ENCODE assay signal across 11 cellular contexts in the genomic region with DNA sequence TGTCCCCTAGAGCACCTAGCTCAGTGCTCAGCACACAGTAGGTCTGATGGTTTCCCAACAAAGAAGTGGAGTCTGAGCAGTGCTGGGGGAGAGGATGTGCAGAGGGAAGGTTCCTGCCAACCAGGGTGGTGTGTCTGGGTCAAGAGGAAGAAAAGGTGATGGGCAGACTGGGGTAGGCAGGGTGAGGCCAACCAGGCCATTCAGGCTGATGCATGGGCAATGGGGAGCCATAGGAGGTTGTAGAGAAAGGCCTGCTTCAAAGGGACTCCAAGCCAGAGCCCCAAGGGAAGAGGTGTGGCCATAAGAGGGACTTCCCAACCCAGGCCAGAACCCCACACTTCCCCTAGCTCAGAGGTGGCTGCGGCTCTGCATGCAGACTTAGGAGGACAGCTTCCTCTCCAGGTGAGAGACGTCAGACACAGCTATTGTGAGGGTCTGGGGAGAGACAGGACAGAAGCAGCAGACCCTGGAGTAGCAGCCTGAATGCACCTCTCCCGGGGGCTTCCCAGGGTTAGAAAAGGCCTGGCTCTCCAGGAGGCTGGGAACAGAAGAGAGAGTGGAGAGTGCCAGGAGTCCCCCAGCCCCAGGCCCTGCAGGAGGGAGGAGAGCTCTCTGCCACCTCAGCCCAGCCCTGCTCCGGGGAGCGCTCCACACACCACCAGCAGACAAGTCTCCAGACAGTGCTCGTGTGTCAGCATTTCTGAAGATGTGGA.
DNase-seq lines count a peak whose midpoint lies in the region; ATAC-seq, FAIRE-seq and TF ChIP-seq lines count a peak whose summit lies in the region.
"Had no signal": no experiment of that assay in that cellular context is flagged by ENCODE, and none has a peak within 500 bp of the region (broad histone marks: within the 10 kb centered on the region; RNA-seq: fewer than 3 reads in every experiment).

No MANE protein-coding gene starts in this region.

- H3K27me3 Mint-ChIP-seq in T-helper 17 cell, result peaks cover 25% of the 10 kb centered on the region
- H3K27me3 Mint-ChIP-seq in stimulated activated naive B cell treated with anti-CD40 and anti-IgM and Interleukin-4, amounts not matched to agents 10 μg/mL and 1 μg/mL and 100 μg/mL, for 72 hours, result peaks cover 52% of the 10 kb centered on the region in 2 donors

- CTCF ChIA-PET in HepG2 (lab: Yijun Ruan, JAX; ENCODE audit: low intra/inter-chr PET ratio, low total read pairs), result no interaction called here

- no peaks in the 10 kb centered on the region for H3K36me3 ChIP-seq in HepG2 (replicated peaks in 1 of 2; ENCODE audit: control insufficient read depth in 1 of 2, insufficient read depth in 2 of 2, low read length in 2 of 2)
- H3K36me3 ChIP-seq in right lobe of liver, result no peaks in the 10 kb centered on the region
- no peaks in the 10 kb centered on the region for H3K36me3 ChIP-seq in gastrocnemius medialis
- H3K36me3 ChIP-seq: thoracic aorta had no signal

- H3K4me2 ChIP-seq in HepG2 (ENCODE audit: low read depth, low read length), result no peak overlapping the region

- TF ChIP-seq CTCF in HepG2 (CRISPR knock-in tag; IDR thresholded peaks at IDR 0.05), result no peak
- no peak for TF ChIP-seq CTCF in right lobe of liver (IDR thresholded peaks at IDR 0.05)
- TF ChIP-seq CTCF in gastrocnemius medialis (IDR thresholded peaks at IDR 0.05 in 4 of 5, conservative IDR thresholded peaks at IDR 0.05 in 1 of 5), result no peak

- H3K9ac ChIP-seq in HepG2 (ENCODE audit: insufficient read depth, low read depth, low read length), result no peak overlapping the region

- DNase-seq in HepG2 (ENCODE audit: low spot score), result no peak
- no peak for DNase-seq in right lobe of liver
- no peak for DNase-seq in T-helper 17 cell
- peak; percentile 50 for DNase-seq in stimulated activated naive B cell treated with anti-CD40 and anti-IgM and Interleukin-4, amounts not matched to agents 10 μg/mL and 1 μg/mL and 100 μg/mL, for 72 hours
- DNase-seq in DMS 273 treated with DMSO at 0.1 percent for 48 hours (lab: John Stamatoyannopoulos, UW), result no peak
- DNase-seq in gastrocnemius medialis, result no peak
- DNase-seq in GM12892 (ENCODE audit: insufficient read length), result no peak
- DNase-seq: NCI-H748 treated with DMSO at 0.1 percent for 48 hours had no signal

- H2AFZ ChIP-seq in HepG2 (ENCODE audit: low read length), result no peak overlapping the region

- H3K27ac Mint-ChIP-seq in T-helper 17 cell, result no peak overlapping the region
- peak overlapping the region; percentile 33 for H3K27ac Mint-ChIP-seq in stimulated activated naive B cell treated with anti-CD40 and anti-IgM and Interleukin-4, amounts not matched to agents 10 μg/mL and 1 μg/mL and 100 μg/mL, for 72 hours

- no peak overlapping the region for H3K4me3 Mint-ChIP-seq in T-helper 17 cell
- H3K4me3 Mint-ChIP-seq in stimulated activated naive B cell treated with anti-CD40 and anti-IgM and Interleukin-4, amounts not matched to agents 10 μg/mL and 1 μg/mL and 100 μg/mL, for 72 hours, result no peak overlapping the region

- intact Hi-C loops in HepG2 (cut with micrococcal nuclease; ENCODE audit: unreplicated experiment), result no loop called here
- intact Hi-C loops in right lobe of liver (cut with DNase I), result loop anchor here in 1 of 2 donors (10.0 kb wide), 2 partner anchors 73 to 213 kb away; no protein-coding TSS in a partner anchor
- intact Hi-C loops in gastrocnemius medialis (cut with DNase I; ENCODE audit: low total_unique reads), result no loop called here

- peaks cover 2% of the 10 kb centered on the region for H3K36me3 Mint-ChIP-seq in T-helper 17 cell (ENCODE audit: low read depth)
- no peaks in the 10 kb centered on the region for H3K36me3 Mint-ChIP-seq in stimulated activated naive B cell treated with anti-CD40 and anti-IgM and Interleukin-4, amounts not matched to agents 10 μg/mL and 1 μg/mL and 100 μg/mL, for 72 hours

- peaks cover 4 to 45% of the 10 kb centered on the region in 2 experiments; a peak in 3 of 5 replicates for H3K27me3 ChIP-seq in HepG2 (ENCODE audit: control insufficient read depth in 1 of 2, insufficient read depth in 2 of 2, low read length in 2 of 2)
- H3K27me3 ChIP-seq in right lobe of liver, result no peaks in the 10 kb centered on the region
- H3K27me3 ChIP-seq in gastrocnemius medialis, result no peaks in the 10 kb centered on the region

- ATAC-seq in HepG2 (peak; percentile 27), right lobe of liver (no peak), HG02588 (IDR thresholded peaks at IDR 0.05; ENCODE audit: unreplicated experiment) (peak; percentile 83), T-helper 17 cell (peak; percentile 77), gastrocnemius medialis (no peak)
- ATAC-seq in stimulated activated naive B cell treated with anti-CD40 and anti-IgM and Interleukin-4, amounts not matched to agents 10 μg/mL and 1 μg/mL and 100 μg/mL, for 72 hours (replicated peaks), result peak; percentile 94 to 97

- no peaks in the 10 kb centered on the region for H4K20me1 ChIP-seq in HepG2 (ENCODE audit: insufficient read depth, low read length)

- POLR2A ChIA-PET in HepG2 (lab: Yijun Ruan, JAX), result interaction anchor here (0.8 to 1.2 kb wide), 2 partner anchors 8 to 17 kb away, joined by 3 to 9 read pairs; no protein-coding TSS in a partner anchor

- TF ChIP-seq EP300 in HepG2 (IDR thresholded peaks at IDR 0.05; ENCODE audit: low read depth in 2 of 2, low read length in 2 of 2), result no peak
- no peak for TF ChIP-seq EP300 in HepG2 (CRISPR knock-in tag; IDR thresholded peaks at IDR 0.05; ENCODE audit: borderline replicate concordance)

- H3K27ac ChIP-seq in HepG2 (ENCODE audit: extremely low read length, insufficient read depth, low read length) (no peak overlapping the region), right lobe of liver (no peak overlapping the region), gastrocnemius medialis (no peak overlapping the region)
- H3K27ac ChIP-seq: thoracic aorta had no signal

- H3K4me3 ChIP-seq in HepG2 (replicated peaks in 1 of 3; ENCODE audit: insufficient read depth in 1 of 3, low read depth in 2 of 3, low read length in 3 of 3), result no peak overlapping the region
- H3K4me3 ChIP-seq in right lobe of liver, result no peak overlapping the region
- no peak overlapping the region for H3K4me3 ChIP-seq in gastrocnemius medialis
- H3K4me3 ChIP-seq: thoracic aorta had no signal

- no peak for TF ChIP-seq POLR2A in HepG2 (IDR thresholded peaks at IDR 0.05; ENCODE audit: insufficient read depth in 1 of 2, low read depth in 2 of 2, low read length in 2 of 2)
- no peak for TF ChIP-seq POLR2A in right lobe of liver (IDR thresholded peaks at IDR 0.05)
- TF ChIP-seq POLR2A in gastrocnemius medialis (IDR thresholded peaks at IDR 0.05), result no peak
- TF ChIP-seq POLR2A in GM12892 (IDR thresholded peaks at IDR 0.05; ENCODE audit: low read depth, low read length), result no peak

- no peaks in the 10 kb centered on the region for H3K9me3 ChIP-seq in HepG2 (ENCODE audit: low read length)
- no peaks in the 10 kb centered on the region for H3K9me3 ChIP-seq in right lobe of liver
- H3K9me3 ChIP-seq in T-helper 17 cell (ENCODE audit: control insufficient read depth, low read length, poor library complexity, severe bottlenecking), result no peaks in the 10 kb centered on the region
- H3K9me3 ChIP-seq in gastrocnemius medialis, result no peaks in the 10 kb centered on the region
- H3K9me3 ChIP-seq: thoracic aorta had no signal

- H3K9me3 Mint-ChIP-seq in stimulated activated naive B cell treated with anti-CD40 and anti-IgM and Interleukin-4, amounts not matched to agents 10 μg/mL and 1 μg/mL and 100 μg/mL, for 72 hours, result no peaks in the 10 kb centered on the region

- H3K4me1 ChIP-seq in HepG2 (ENCODE audit: insufficient read depth, low read length) (peaks cover 56% of the 10 kb centered on the region), right lobe of liver (peaks cover 0 to 23% (median 5%) of the 10 kb centered on the region in 4 donors), gastrocnemius medialis (peaks cover 4 to 13% of the 10 kb centered on the region in 2 donors)

- peaks cover 26% of the 10 kb centered on the region for H3K4me1 Mint-ChIP-seq in T-helper 17 cell
- H3K4me1 Mint-ChIP-seq in stimulated activated naive B cell treated with anti-CD40 and anti-IgM and Interleukin-4, amounts not matched to agents 10 μg/mL and 1 μg/mL and 100 μg/mL, for 72 hours, result peaks cover 14 to 21% of the 10 kb centered on the region in 2 donors

- in situ Hi-C loops in HepG2 (cut with HindIII; ENCODE audit: extremely low pct_ligation_motif_present, low pct_unique_long_range_greater_than_20kb), result no loop called here
- in situ Hi-C loops in gastrocnemius medialis (cut with MboI; ENCODE audit: low sequenced_read_pairs in 4 of 4), result no loop called here

- WGBS in HepG2 (ENCODE audit: low lambda C conversion rate), result 49% methylated on average over 6 of the region's 6 CpGs
- 100% methylated on average over 1 of the region's 6 CpGs for WGBS in right lobe of liver (ENCODE audit: insufficient coverage, low coverage, low lambda C conversion rate, missing lambda C conversion rate)

- no peaks in the 10 kb centered on the region for H3K79me2 ChIP-seq in HepG2 (ENCODE audit: insufficient read depth, low read length)

- no peak for FAIRE-seq in HepG2 (lab: Jason Lieb, UNC)
- FAIRE-seq in GM12892 (lab: Jason Lieb, UNC), result no peak
- FAIRE-seq: TTC549 had no signal

- no TSS peak for BruUV-seq in HepG2 (replicated peaks; lab: Mats Ljungman, UMichigan)

- no peak for TF ChIP-seq RAD21 in HepG2 (CRISPR knock-in tag; IDR thresholded peaks at IDR 0.05)

TF ChIP-seq in HepG2, 621 proteins besides CTCF, POLR2A, EP300 and RAD21:
- no peak for TF ChIP-seq TAF15 (IDR thresholded peaks at IDR 0.05; ENCODE audit: low read depth, low read length, poor library complexity, severe bottlenecking)
- TF ChIP-seq MEIS1 (CRISPR knock-in tag; IDR thresholded peaks at IDR 0.05; ENCODE audit: borderline replicate concordance), result no peak
- no peak for TF ChIP-seq ZBTB7B (CRISPR knock-in tag; IDR thresholded peaks at IDR 0.05)
- peak; percentile 67; the same call in 1 of the 2 replicates for TF ChIP-seq ZKSCAN1 (IDR thresholded peaks at IDR 0.05; ENCODE audit: low read length)

Comparison
In these comparisons a context has a peak if more than half of its experiments do, and no peak if none do; other contexts are left out.
1. ATAC-seq: peak in HepG2 (single experiment), HG02588 (single experiment), T-helper 17 cell (single experiment) and stimulated activated naive B cell treated with anti-CD40 and anti-IgM and Interleukin-4, amounts not matched to agents 10 μg/mL and 1 μg/mL and 100 μg/mL, for 72 hours (2 of 2); none in right lobe of liver (0 of 4) and gastrocnemius medialis (0 of 2).